15 cellular contexts compared by ENCODE assay signal in genomic region chr1:117795190-117795589, GRCh38.
A peak's percentile ranks its signal among the peaks of the same experiment; 100 is the strongest.
DNase-seq lines count a peak whose midpoint lies in the region; TF ChIP-seq lines count a peak whose summit lies in the region.
"Had no signal": no experiment of that assay in that cellular context is flagged by ENCODE, and none has a peak within 500 bp of the region (broad histone marks: within the 10 kb centered on the region; RNA-seq: fewer than 3 reads in every experiment).

No MANE protein-coding gene starts in this region.

- peaks cover 18% of the 10 kb centered on the region for H3K4me1 ChIP-seq in osteoblast (ENCODE audit: insufficient read depth, low read length)

- H4K20me1 ChIP-seq in osteoblast (ENCODE audit: insufficient read depth, low read length): no peaks in the 10 kb centered on the region

- no peaks in the 10 kb centered on the region for H3K36me3 ChIP-seq in osteoblast (ENCODE audit: insufficient read depth, low read length)
- H3K36me3 ChIP-seq: uterus had no signal

- DNase-seq in EL (peak; percentile 88), RKO (ENCODE audit: low spot score) (peak; percentile 46), fibroblast of gingiva (ENCODE audit: low read depth) (peak; percentile 82), osteoblast (ENCODE audit: insufficient read length, low spot score, missing footprints) (no peak), pons (ENCODE audit: low spot score) (no peak), NCI-H1930 (lab: John Stamatoyannopoulos, UW) (no peak), head of caudate nucleus (no peak), NCI-H2171 treated with DMSO at 0.1 percent for 48 hours (lab: John Stamatoyannopoulos, UW) (no peak)
- DNase-seq: effector CD4-positive, alpha-beta T cell; NCI-H1092; NCI-H774; small intestine; T-helper 1 cell; uterus had no signal

- intact Hi-C loops in head of caudate nucleus (cut with DNase I): no loop called here

- TF ChIP-seq CTCF in osteoblast (IDR thresholded peaks at IDR 0.05; ENCODE audit: extremely low read depth, low read depth, low read length): peak; percentile 40

- no peak overlapping the region for H3K4me3 ChIP-seq in osteoblast (ENCODE audit: insufficient read depth, low read length)
- H3K4me3 ChIP-seq: uterus had no signal

- no peaks in the 10 kb centered on the region for H3K9me3 ChIP-seq in osteoblast (ENCODE audit: low read depth, low read length)
- H3K9me3 ChIP-seq: uterus had no signal

- H3K79me2 ChIP-seq in osteoblast (ENCODE audit: insufficient read depth, low read length): no peaks in the 10 kb centered on the region

- H3K4me2 ChIP-seq in osteoblast (ENCODE audit: insufficient read depth, low read length): no peak overlapping the region

- no peak overlapping the region for H3K27ac ChIP-seq in osteoblast (ENCODE audit: low read depth, low read length)
- H3K27ac ChIP-seq: HL-60 had no signal

- H3K27me3 ChIP-seq in osteoblast (ENCODE audit: insufficient read depth, low read length): no peaks in the 10 kb centered on the region
- H3K27me3 ChIP-seq: uterus had no signal

- no peak overlapping the region for H2AFZ ChIP-seq in osteoblast (ENCODE audit: low read length)

Comparison
In these comparisons a context has a peak if more than half of its experiments do, and no peak if none do; other contexts are left out.
1. DNase-seq: peak in EL (single experiment), RKO (single experiment) and fibroblast of gingiva (single experiment); none in osteoblast (single experiment), pons (single experiment), NCI-H1930 (0 of 2), head of caudate nucleus (0 of 42) and NCI-H2171 treated with DMSO at 0.1 percent for 48 hours (single experiment).